30 cellular contexts compared by ENCODE assay signal in the genomic region with DNA sequence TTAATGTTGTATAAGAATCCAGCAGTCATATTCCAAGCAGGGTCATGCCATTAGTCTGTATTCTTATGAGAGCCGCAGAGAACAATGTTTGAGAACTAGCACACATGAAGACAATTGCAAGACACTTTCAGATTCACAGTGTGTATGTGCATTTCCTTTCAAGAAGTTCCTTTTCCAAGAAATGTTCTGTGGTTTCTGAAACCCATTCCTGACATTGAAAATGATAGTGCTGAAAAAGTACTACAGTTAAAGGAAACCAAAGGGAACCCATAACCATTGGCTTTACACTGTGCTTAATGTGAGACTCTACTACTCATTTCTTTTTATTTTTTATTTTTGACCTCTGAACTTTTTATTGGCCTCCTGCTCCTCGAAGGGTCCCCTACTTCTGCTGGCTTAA. TPM values are rescaled to one million over a fixed set of nuclear protein-coding genes. Genes with fewer than 3 reads are reported as not detected.
"Had no signal": no experiment of that assay in that cellular context is flagged by ENCODE, and none has a peak within 500 bp of the region (broad histone marks: within the 10 kb centered on the region; RNA-seq: fewer than 3 reads in every experiment).

No MANE protein-coding gene starts in this region.

- H3K27ac ChIP-seq: breast epithelium, coronary artery, Peyer's patch, RWPE1, SJCRH30 had no signal

- H3K9me3 ChIP-seq: breast epithelium, Peyer's patch, SJCRH30, SK-N-SH had no signal

- DNase-seq: activated CD4-positive, CD25-positive, alpha-beta regulatory T cell treated with anti-CD3 and anti-CD28 coated beads, Interleukin-2, amount 50 U/mL, for 72 hours; activated gamma-delta T cell treated with Interleukin-2 at 50 U/mL for 16 hours; activated naive CD4-positive, alpha-beta T cell treated with anti-CD3 and anti-CD28 coated beads, Interleukin-2, amount 10 ng/mL, durations not matched to agents 7 days and 5 days; activated naive CD8-positive, alpha-beta T cell treated with anti-CD3 and anti-CD28 coated beads for 36 hours; activated T-cell treated with anti-CD3 and anti-CD28 coated beads for 4 hours; activated T-cell treated with anti-CD3 and anti-CD28 coated beads, Interleukin-2, amount 50 U/mL, for 48 hours; aorta; central memory CD4-positive, alpha-beta T cell; KG1; NCI-H1092; NCI-H1417; NCI-H1930; NCI-H2171; NCI-H2227 treated with DMSO at 0.1 percent for 48 hours; NCI-H446 treated with DMSO at 0.1 percent for 48 hours; NCI-H526; NCI-H774; NK-92 treated with Interleukin-12 subunit alpha and Interleukin-12 subunit beta, amount 100 ng/mL, for 24 hours; Peyer's patch; Right ventricle myocardium superior; SJCRH30; SK-N-SH; SW 1271; T1000 had no signal

- H3K9ac ChIP-seq: SK-N-SH had no signal

- H3K27ac Mint-ChIP-seq: activated naive CD4-positive, alpha-beta T cell treated with anti-CD3 and anti-CD28 coated beads, Interleukin-2, amount 10 ng/mL, durations not matched to agents 7 days and 5 days; activated naive CD8-positive, alpha-beta T cell treated with anti-CD3 and anti-CD28 coated beads for 36 hours; activated T-helper 2 cell treated with anti-CD3 and anti-CD28 coated beads, Interferon-gamma antibody, Interleukin-2, Interleukin-4, amounts not matched to agents 10 μg/mL and 5 μg/mL and 100 μg/mL, durations not matched to agents 14 hours and 24 hours and 36 hours; WTC11 had no signal

- H3K4me1 ChIP-seq: breast epithelium, Peyer's patch, SJCRH30 had no signal

- H3K9me3 Mint-ChIP-seq: activated naive CD4-positive, alpha-beta T cell treated with anti-CD3 and anti-CD28 coated beads, Interleukin-2, amount 10 ng/mL, durations not matched to agents 7 days and 5 days; activated naive CD8-positive, alpha-beta T cell treated with anti-CD3 and anti-CD28 coated beads for 36 hours; WTC11 had no signal

- H3K36me3 ChIP-seq: breast epithelium, Peyer's patch, SJCRH30 had no signal

- H3K36me3 Mint-ChIP-seq: activated naive CD4-positive, alpha-beta T cell treated with anti-CD3 and anti-CD28 coated beads, Interleukin-2, amount 10 ng/mL, durations not matched to agents 7 days and 5 days; activated naive CD8-positive, alpha-beta T cell treated with anti-CD3 and anti-CD28 coated beads for 36 hours; WTC11 had no signal

- H3K4me3 Mint-ChIP-seq: activated naive CD4-positive, alpha-beta T cell treated with anti-CD3 and anti-CD28 coated beads, Interleukin-2, amount 10 ng/mL, durations not matched to agents 7 days and 5 days; activated naive CD8-positive, alpha-beta T cell treated with anti-CD3 and anti-CD28 coated beads for 36 hours; WTC11 had no signal

- H3K4me3 ChIP-seq: breast epithelium, coronary artery, Peyer's patch, SJCRH30 had no signal

- ATAC-seq: WTC11 had no signal

- H3K27me3 ChIP-seq: breast epithelium, Peyer's patch, SJCRH30 had no signal

- H3K4me2 ChIP-seq: SK-N-SH had no signal

RNA-seq across cellular contexts. Expression of gene CALHM6, which starts 4.2 kb away (rescaled TPM):
- total RNA-seq: SJCRH30 had no signal

RNA-seq across cellular contexts. Expression of gene CALHM5, which starts 54.5 kb away (rescaled TPM):
- total RNA-seq: activated naive CD8-positive, alpha-beta T cell treated with anti-CD3 and anti-CD28 coated beads for 36 hours; activated T-helper 2 cell treated with anti-CD3 and anti-CD28 coated beads, Interferon-gamma antibody, Interleukin-2, Interleukin-4, amounts not matched to agents 10 μg/mL and 5 μg/mL and 100 μg/mL, durations not matched to agents 14 hours and 24 hours and 36 hours; T-helper 1 cell treated with Interleukin-12 subunit alpha and Interleukin-12 subunit beta and Interleukin-4 antibody, amounts not matched to agents 30 ng/mL and 1 ng/mL, for 36 hours had no signal
